Comparison of ENCODE assay signal across 8 cellular contexts in genomic region chr15:40906101-40906946, GRCh38. TPM values are rescaled to one million over a fixed set of nuclear protein-coding genes. Genes with fewer than 3 reads are reported as not detected.
A peak's percentile ranks its signal among the peaks of the same experiment; 100 is the strongest.
DNase-seq lines count a peak whose midpoint lies in the region; ATAC-seq lines count a peak whose summit lies in the region.

No MANE protein-coding gene starts in this region.

- DNase-seq in SKM-1 treated with dmso at 0.1 percent for 144 hours (lab: John Stamatoyannopoulos, UW; ENCODE audit: unreplicated experiment) (peak; percentile 20), SKM-1 (lab: John Stamatoyannopoulos, UW; ENCODE audit: unreplicated experiment) (no peak), NCI-H226 (peak; percentile 85), left colon (peak; percentile 95 to 96)
- DNase-seq in activated CD4-positive, alpha-beta T cell treated with anti-CD3 and anti-CD28 coated beads for 24 hours (ENCODE audit: low read depth in 2 of 2): peak; percentile 64 to 76
- DNase-seq in stimulated activated CD4-positive, alpha-beta T cell treated with anti-CD3 and anti-CD28 coated beads, Interleukin-1b, Interleukin-23, amount 100 ng/mL, for 4 hours (ENCODE audit: low read depth in 2 of 2): peak; percentile 60 to 76

- ATAC-seq in HG03108 (IDR thresholded peaks at IDR 0.05; ENCODE audit: unreplicated experiment) (peak; percentile 71), left colon (peak; percentile 80)

- intact Hi-C loops in left colon (cut with DNase I, micrococcal nuclease): loop anchor here (2.0 to 10.0 kb wide), 2 partner anchors 112 to 278 kb away; no protein-coding TSS in a partner anchor

- H3K27ac ChIP-seq in cingulate gyrus (ENCODE audit: low read depth, low read length): peak overlapping the region; percentile 84

RNA-seq across cellular contexts. Expression of gene VPS18, which starts 12.1 kb away (rescaled TPM):
- total RNA-seq in left colon: 10 to 100 TPM; 20.8 to 20.9 TPM

RNA-seq across cellular contexts. Expression of gene DLL4, which starts 22.8 kb away (rescaled TPM):
- total RNA-seq in left colon: 10 to 100 TPM; 14.0 to 15.9 TPM

RNA-seq across cellular contexts. Expression of gene RHOV, which starts 32.3 kb away (rescaled TPM):
- 1 to 10 TPM; 3.7 to 8.9 TPM for total RNA-seq in left colon

RNA-seq across cellular contexts. Expression of gene CHAC1, which starts 46.9 kb away (rescaled TPM):
- 10 to 100 TPM in 1 of 2 donors, 1 to 10 TPM in 1; 1.8 to 11.0 TPM for total RNA-seq in left colon
